In genomic region chr3:109702252-109702651, GRCh38 we compare ENCODE assay signal across 10 cellular contexts.
DNase-seq lines count a peak whose midpoint lies in the region; ATAC-seq and TF ChIP-seq lines count a peak whose summit lies in the region.
"Had no signal": no experiment of that assay in that cellular context is flagged by ENCODE, and none has a peak within 500 bp of the region (broad histone marks: within the 10 kb centered on the region; RNA-seq: fewer than 3 reads in every experiment).

No MANE protein-coding gene starts in this region.

- no peaks in the 10 kb centered on the region for H3K4me1 ChIP-seq in Caco-2

- TF ChIP-seq CTCF in activated CD8-positive, alpha-beta T cell treated with anti-CD3 and anti-CD28 coated beads for 36 hours (IDR thresholded peaks at IDR 0.05) = no peak
- no peak for TF ChIP-seq CTCF in Caco-2 (IDR thresholded peaks at IDR 0.05; ENCODE audit: insufficient read depth in 1 of 2, low read depth in 1 of 2, low read length in 1 of 2, severe bottlenecking in 1 of 2, unreplicated experiment in 1 of 2)
- no peak for TF ChIP-seq CTCF in WERI-Rb-1 (IDR thresholded peaks at IDR 0.05; ENCODE audit: low read depth, low read length)

- H3K27ac Mint-ChIP-seq in activated T-cell treated with anti-CD3 and anti-CD28 coated beads, Interleukin-2, amount 50 U/mL, for 72 hours = no peak overlapping the region
- H3K27ac Mint-ChIP-seq in activated T-cell treated with anti-CD3 and anti-CD28 coated beads, Interleukin-2, amount 50 U/mL, for 24 hours = no peak overlapping the region
- H3K27ac Mint-ChIP-seq in activated CD8-positive, alpha-beta T cell treated with anti-CD3 and anti-CD28 coated beads for 36 hours = no peak overlapping the region
- H3K27ac Mint-ChIP-seq in Caco-2 (ENCODE audit: unreplicated experiment) = no peak overlapping the region
- H3K27ac Mint-ChIP-seq: B cell had no signal

- peak; percentile 94 to 97 for ATAC-seq in activated T-cell treated with anti-CD3 and anti-CD28 coated beads, Interleukin-2, amount 50 U/mL, for 72 hours (replicated peaks in 1 of 2)
- peak; percentile 74 for ATAC-seq in HG03196 (IDR thresholded peaks at IDR 0.05; ENCODE audit: unreplicated experiment)
- ATAC-seq in activated CD8-positive, alpha-beta T cell treated with anti-CD3 and anti-CD28 coated beads for 36 hours = peak; percentile 80

- DNase-seq in activated T-cell treated with anti-CD3 and anti-CD28 coated beads, Interleukin-2, amount 50 U/mL, for 72 hours = peak; percentile 42 to 44
- DNase-seq in activated T-cell treated with anti-CD3 and anti-CD28 coated beads, Interleukin-2, amount 50 U/mL, for 24 hours = no peak
- DNase-seq in activated CD8-positive, alpha-beta T cell treated with anti-CD3 and anti-CD28 coated beads for 36 hours = peak; percentile 58
- DNase-seq in stimulated activated CD8-positive, alpha-beta memory T cell treated with anti-CD3 and anti-CD28 coated beads, Interleukin-4, amount 100 ng/mL, for 48 hours = peak; percentile 31
- no peak for DNase-seq in Caco-2
- no peak for DNase-seq in cerebellum (ENCODE audit: low spot score)
- DNase-seq in WERI-Rb-1 = no peak
- DNase-seq: anterior cingulate cortex had no signal

- H3K9me3 Mint-ChIP-seq in activated T-cell treated with anti-CD3 and anti-CD28 coated beads, Interleukin-2, amount 50 U/mL, for 72 hours = peaks cover 3 to 4% of the 10 kb centered on the region in 2 donors
- H3K9me3 Mint-ChIP-seq in activated T-cell treated with anti-CD3 and anti-CD28 coated beads, Interleukin-2, amount 50 U/mL, for 24 hours = peaks cover 5% of the 10 kb centered on the region
- no peaks in the 10 kb centered on the region for H3K9me3 Mint-ChIP-seq in activated CD8-positive, alpha-beta T cell treated with anti-CD3 and anti-CD28 coated beads for 36 hours
- H3K9me3 Mint-ChIP-seq in Caco-2 (ENCODE audit: unreplicated experiment) = peaks cover 10% of the 10 kb centered on the region

- peaks cover 8% of the 10 kb centered on the region for H3K27me3 Mint-ChIP-seq in activated T-cell treated with anti-CD3 and anti-CD28 coated beads, Interleukin-2, amount 50 U/mL, for 72 hours (ENCODE audit: low read depth)
- no peaks in the 10 kb centered on the region for H3K27me3 Mint-ChIP-seq in activated T-cell treated with anti-CD3 and anti-CD28 coated beads, Interleukin-2, amount 50 U/mL, for 24 hours
- H3K27me3 Mint-ChIP-seq in activated CD8-positive, alpha-beta T cell treated with anti-CD3 and anti-CD28 coated beads for 36 hours = no peaks in the 10 kb centered on the region
- no peaks in the 10 kb centered on the region for H3K27me3 Mint-ChIP-seq in Caco-2 (ENCODE audit: insufficient read depth, unreplicated experiment)
- H3K27me3 Mint-ChIP-seq: B cell had no signal

- H3K4me3 ChIP-seq in Caco-2 (ENCODE audit: low read depth, low read length) = no peak overlapping the region
- H3K4me3 ChIP-seq in WERI-Rb-1 (ENCODE audit: low read depth, low read length) = no peak overlapping the region

- H3K27me3 ChIP-seq in Caco-2 (replicated peaks; ENCODE audit: control insufficient read depth, insufficient read depth, low read length) (no peaks in the 10 kb centered on the region), WERI-Rb-1 (ENCODE audit: insufficient read depth, low read depth, severe bottlenecking) (no peaks in the 10 kb centered on the region)

- no TSS peak for BruUV-seq in Caco-2 (replicated peaks; lab: Mats Ljungman, UMichigan)

- H3K36me3 ChIP-seq in Caco-2 (ENCODE audit: control insufficient read depth, insufficient read depth, low read length) (no peaks in the 10 kb centered on the region), WERI-Rb-1 (no peaks in the 10 kb centered on the region)

- POLR2A ChIA-PET in activated CD8-positive, alpha-beta T cell treated with anti-CD3 and anti-CD28 coated beads for 36 hours (lab: Charles Lee) = no interaction called here
- POLR2A ChIA-PET in Caco-2 (lab: Charles Lee) = no interaction called here

- no peak overlapping the region for H3K4me3 Mint-ChIP-seq in activated T-cell treated with anti-CD3 and anti-CD28 coated beads, Interleukin-2, amount 50 U/mL, for 72 hours
- no peak overlapping the region for H3K4me3 Mint-ChIP-seq in activated T-cell treated with anti-CD3 and anti-CD28 coated beads, Interleukin-2, amount 50 U/mL, for 24 hours
- no peak overlapping the region for H3K4me3 Mint-ChIP-seq in activated CD8-positive, alpha-beta T cell treated with anti-CD3 and anti-CD28 coated beads for 36 hours
- no peak overlapping the region for H3K4me3 Mint-ChIP-seq in Caco-2 (ENCODE audit: unreplicated experiment)
- H3K4me3 Mint-ChIP-seq: B cell had no signal

- intact Hi-C loops in activated CD8-positive, alpha-beta T cell treated with anti-CD3 and anti-CD28 coated beads for 36 hours (cut with micrococcal nuclease) = no loop called here
- intact Hi-C loops in Caco-2 (cut with micrococcal nuclease; ENCODE audit: unreplicated experiment) = no loop called here

- H3K9me3 ChIP-seq in Caco-2 (no peaks in the 10 kb centered on the region), WERI-Rb-1 (ENCODE audit: severe bottlenecking) (no peaks in the 10 kb centered on the region)

- no peak overlapping the region for H3K27ac ChIP-seq in WERI-Rb-1

- CTCF ChIA-PET in activated CD8-positive, alpha-beta T cell treated with anti-CD3 and anti-CD28 coated beads for 36 hours (lab: Charles Lee) = no interaction called here
- CTCF ChIA-PET in Caco-2 (lab: Charles Lee) = no interaction called here

- H3K36me3 Mint-ChIP-seq in activated T-cell treated with anti-CD3 and anti-CD28 coated beads, Interleukin-2, amount 50 U/mL, for 72 hours (ENCODE audit: insufficient read depth in 2 of 2) = no peaks in the 10 kb centered on the region
- H3K36me3 Mint-ChIP-seq in activated T-cell treated with anti-CD3 and anti-CD28 coated beads, Interleukin-2, amount 50 U/mL, for 24 hours (ENCODE audit: low read depth) = no peaks in the 10 kb centered on the region
- H3K36me3 Mint-ChIP-seq in activated CD8-positive, alpha-beta T cell treated with anti-CD3 and anti-CD28 coated beads for 36 hours (ENCODE audit: low read depth) = no peaks in the 10 kb centered on the region
- H3K36me3 Mint-ChIP-seq in Caco-2 (ENCODE audit: insufficient read depth, unreplicated experiment) = no peaks in the 10 kb centered on the region

- peaks cover 9% of the 10 kb centered on the region for H3K4me1 Mint-ChIP-seq in activated T-cell treated with anti-CD3 and anti-CD28 coated beads, Interleukin-2, amount 50 U/mL, for 72 hours (ENCODE audit: low read depth)
- peaks cover 17% of the 10 kb centered on the region for H3K4me1 Mint-ChIP-seq in activated T-cell treated with anti-CD3 and anti-CD28 coated beads, Interleukin-2, amount 50 U/mL, for 24 hours (ENCODE audit: low read depth)
- peaks cover 14% of the 10 kb centered on the region for H3K4me1 Mint-ChIP-seq in activated CD8-positive, alpha-beta T cell treated with anti-CD3 and anti-CD28 coated beads for 36 hours (ENCODE audit: low read depth)
- no peaks in the 10 kb centered on the region for H3K4me1 Mint-ChIP-seq in Caco-2 (ENCODE audit: low read depth, unreplicated experiment)
- H3K4me1 Mint-ChIP-seq: B cell had no signal

Comparison
In these comparisons a context has a peak if more than half of its experiments do, and no peak if none do; other contexts are left out.
1. DNase-seq: peak in activated T-cell treated with anti-CD3 and anti-CD28 coated beads, Interleukin-2, amount 50 U/mL, for 72 hours (2 of 2), activated CD8-positive, alpha-beta T cell treated with anti-CD3 and anti-CD28 coated beads for 36 hours (single experiment) and stimulated activated CD8-positive, alpha-beta memory T cell treated with anti-CD3 and anti-CD28 coated beads, Interleukin-4, amount 100 ng/mL, for 48 hours (single experiment); none in activated T-cell treated with anti-CD3 and anti-CD28 coated beads, Interleukin-2, amount 50 U/mL, for 24 hours (single experiment), Caco-2 (0 of 2), cerebellum (single experiment) and WERI-Rb-1 (single experiment).
2. Peak in every context shown above with its lines, with median percentiles within 50 percentile points of each other: ATAC-seq.